10 cellular contexts compared by ENCODE assay signal in genomic region chr4:143996193-143996592, GRCh38. TPM values are rescaled to one million over a fixed set of nuclear protein-coding genes. Genes with fewer than 3 reads are reported as not detected.
"Had no signal": no experiment of that assay in that cellular context is flagged by ENCODE, and none has a peak within 500 bp of the region (broad histone marks: within the 10 kb centered on the region; RNA-seq: fewer than 3 reads in every experiment).

No MANE protein-coding gene starts in this region.

RNA-seq across cellular contexts. Expression of gene GYPB, which starts 23.0 kb away (rescaled TPM):
- total RNA-seq: HepG2, HT1080, IMR-90, M059J, PC-9, Peyer's patch, Right ventricle myocardium inferior, RPMI7951, SJCRH30, T-helper 17 cell had no signal
- polyA plus RNA-seq: HepG2, IMR-90 had no signal
